In genomic region chr18:57141208-57142129, GRCh38 we compare ENCODE assay signal across 17 cellular contexts. TPM values are rescaled to one million over a fixed set of nuclear protein-coding genes. Genes with fewer than 3 reads are reported as not detected.
DNase-seq lines count a peak whose midpoint lies in the region; ATAC-seq and TF ChIP-seq lines count a peak whose summit lies in the region.
"Had no signal": no experiment of that assay in that cellular context is flagged by ENCODE, and none has a peak within 500 bp of the region (broad histone marks: within the 10 kb centered on the region; RNA-seq: fewer than 3 reads in every experiment).

No MANE protein-coding gene starts in this region.

- H3K4me3 ChIP-seq in mucosa of descending colon (no peak overlapping the region), brain microvascular endothelial cell (ENCODE audit: low read depth, low read length) (no peak overlapping the region)
- H3K4me3 ChIP-seq: neural progenitor cell had no signal

- H3K27ac ChIP-seq in H9 (ENCODE audit: insufficient read length, low read depth, low read length) (no peak overlapping the region), brain microvascular endothelial cell (no peak overlapping the region)
- H3K27ac ChIP-seq: neural progenitor cell had no signal

- no peak overlapping the region for H3K4me2 ChIP-seq in H9 (ENCODE audit: insufficient read depth, insufficient read length, low read length)
- H3K4me2 ChIP-seq: neural progenitor cell had no signal

- WGBS in H9 (ENCODE audit: extremely low coverage, insufficient read length, low lambda C conversion rate), result no CpG with 5 or more reads among the region's 10 CpGs

- H3K4me1 ChIP-seq in mucosa of descending colon (ENCODE audit: low read depth), result peaks cover 7% of the 10 kb centered on the region
- no peaks in the 10 kb centered on the region for H3K4me1 ChIP-seq in H9 (ENCODE audit: insufficient read depth, low read length)
- H3K4me1 ChIP-seq: BE2C had no signal

- TF ChIP-seq CTCF in WTC11 (IDR thresholded peaks at IDR 0.05) (no peak), mucosa of descending colon (IDR thresholded peaks at IDR 0.05) (no peak), H9 (conservative IDR thresholded peaks at IDR 0.05) (no peak), brain microvascular endothelial cell (IDR thresholded peaks at IDR 0.05; ENCODE audit: low read depth, low read length, missing control alignments) (no peak)

- H2AFZ ChIP-seq in H9 (ENCODE audit: low read length), result no peak overlapping the region
- H2AFZ ChIP-seq: neural progenitor cell had no signal

- no peak overlapping the region for H3K27ac Mint-ChIP-seq in WTC11
- H3K27ac Mint-ChIP-seq in H9, result no peak overlapping the region
- H3K27ac Mint-ChIP-seq: effector memory CD8-positive, alpha-beta T cell; neural progenitor cell had no signal

- H4K20me1 ChIP-seq in H9 (ENCODE audit: control insufficient read depth, insufficient read depth, insufficient read length), result no peaks in the 10 kb centered on the region

- CTCF ChIA-PET in WTC11 (lab: Charles Lee), result interaction anchor here (0.7 kb wide), 1 partner anchor 30 kb away, joined by 3 read pairs; no protein-coding TSS in a partner anchor

- H3K36me3 ChIP-seq in mucosa of descending colon (ENCODE audit: low read depth) (no peaks in the 10 kb centered on the region), brain microvascular endothelial cell (replicated peaks) (no peaks in the 10 kb centered on the region)
- H3K36me3 ChIP-seq: BE2C, neural progenitor cell had no signal

- H3K9ac ChIP-seq in H9 (ENCODE audit: extremely low read depth, insufficient read length, low read length), result no peak overlapping the region
- H3K9ac ChIP-seq: neural progenitor cell had no signal

- no peak overlapping the region for H2BK5ac ChIP-seq in H9 (ENCODE audit: insufficient read length, low read length)

- no peak overlapping the region for H4K8ac ChIP-seq in H9 (replicated peaks; ENCODE audit: insufficient read length, low read depth, low read length)

- POLR2A ChIA-PET in WTC11 (lab: Charles Lee), result no interaction called here

- H2BK20ac ChIP-seq in H9 (ENCODE audit: low read depth, low read length, poor library complexity, severe bottlenecking), result no peak overlapping the region

- in situ Hi-C loops in brain microvascular endothelial cell (cut with HindIII; ENCODE audit: low pct_ligation_motif_present, low sequenced_read_pairs), result no loop called here

- no peak overlapping the region for H3K23ac ChIP-seq in H9 (ENCODE audit: insufficient read length, low read depth, low read length)

- H2AK5ac ChIP-seq in H9 (ENCODE audit: insufficient read length, low read length), result no peak overlapping the region

- peaks cover 3% of the 10 kb centered on the region; the same call in 1 of the 2 replicates for H3K27me3 Mint-ChIP-seq in WTC11 (ENCODE audit: low read depth)
- peaks cover 1% of the 10 kb centered on the region for H3K27me3 Mint-ChIP-seq in H9 (ENCODE audit: low read depth)

- ATAC-seq in WTC11, result no peak
- peak; percentile 97 for ATAC-seq in mucosa of descending colon
- no peak for ATAC-seq in HG03342 (IDR thresholded peaks at IDR 0.05; ENCODE audit: unreplicated experiment)
- ATAC-seq: effector memory CD8-positive, alpha-beta T cell; Right ventricle myocardium inferior had no signal

- H3K9me3 Mint-ChIP-seq in WTC11, result peaks cover 20% of the 10 kb centered on the region
- peaks cover 0 to 4% of the 10 kb centered on the region in 2 experiments; a peak in 2 of 5 replicates for H3K9me3 Mint-ChIP-seq in H9
- H3K9me3 Mint-ChIP-seq: effector memory CD8-positive, alpha-beta T cell had no signal

- no peak overlapping the region for H3T11ph ChIP-seq in H9 (ENCODE audit: low read length)

- no peak overlapping the region for H2BK12ac ChIP-seq in H9 (ENCODE audit: insufficient read length, low read depth, low read length)

- H3K56ac ChIP-seq in H9 (ENCODE audit: insufficient read length, low read depth, low read length), result no peak overlapping the region

- DNase-seq in HT-29 (ENCODE audit: low spot score), result peak; percentile 60
- DNase-seq in NCI-H345 treated with DMSO at 0.1 percent for 48 hours (lab: John Stamatoyannopoulos, UW; ENCODE audit: unreplicated experiment), result peak; percentile 36
- no peak for DNase-seq in WTC11 (ENCODE audit: low spot score)
- peak; percentile 72 to 81 (median 77) for DNase-seq in mucosa of descending colon
- DNase-seq in H9, result no peak
- no peak for DNase-seq in activated CD8-positive, alpha-beta memory T cell treated with anti-CD3 and anti-CD28 coated beads, Interleukin-2, amount 50 U/mL, for 4 hours
- no peak for DNase-seq in brain microvascular endothelial cell
- DNase-seq: activated CD4-positive, alpha-beta T cell treated with anti-CD3 and anti-CD28 coated beads, Interleukin-2, amount 50 U/mL, for 48 hours; activated effector memory CD4-positive, alpha-beta T cell treated with anti-CD3 and anti-CD28 coated beads, Interleukin-2, amount 50 U/mL, for 16 hours; BE2C; effector memory CD8-positive, alpha-beta T cell; KG1; T-helper 9 cell had no signal

- no peak overlapping the region for H3K4ac ChIP-seq in H9 (ENCODE audit: low read depth, low read length)

- intact Hi-C loops in mucosa of descending colon (cut with DNase I, micrococcal nuclease), result no loop called here

- no peak overlapping the region for H3K14ac ChIP-seq in H9 (ENCODE audit: insufficient read depth, low read length)

- no peak overlapping the region for H4K5ac ChIP-seq in H9 (ENCODE audit: insufficient read length, low read depth, low read length)

- H3K23me2 ChIP-seq in H9 (ENCODE audit: insufficient read length, low read depth, low read length, poor library complexity, severe bottlenecking), result no peaks in the 10 kb centered on the region

- H3K4me3 Mint-ChIP-seq in WTC11 (no peak overlapping the region), H9 (no peak overlapping the region)
- H3K4me3 Mint-ChIP-seq: effector memory CD8-positive, alpha-beta T cell; neural progenitor cell had no signal

- no peak overlapping the region for H2BK120ac ChIP-seq in H9 (ENCODE audit: low read depth, low read length, poor library complexity, severe bottlenecking)

- H3K79me1 ChIP-seq in H9 (ENCODE audit: insufficient read depth, low read depth, low read length, poor library complexity, severe bottlenecking), result no peaks in the 10 kb centered on the region

- H3K27me3 ChIP-seq in H9 (ENCODE audit: insufficient read depth, low read length) (no peaks in the 10 kb centered on the region), brain microvascular endothelial cell (replicated peaks) (no peaks in the 10 kb centered on the region)
- H3K27me3 ChIP-seq: BE2C, neural progenitor cell had no signal

- H4K91ac ChIP-seq in H9 (ENCODE audit: insufficient read length, low read depth, low read length), result no peak overlapping the region

- H3K79me2 ChIP-seq in H9 (ENCODE audit: insufficient read depth, low read length), result no peaks in the 10 kb centered on the region

- H3K4me1 Mint-ChIP-seq in WTC11 (peaks cover under 1% of the 10 kb centered on the region; the same call in 1 of the 2 replicates), H9 (peaks cover under 1 to 1% of the 10 kb centered on the region in 2 experiments; a peak in 3 of 4 replicates)
- H3K4me1 Mint-ChIP-seq: neural progenitor cell had no signal

- H3K18ac ChIP-seq in H9 (ENCODE audit: insufficient read length, low read depth, low read length), result no peak overlapping the region

- no peak overlapping the region for H2BK15ac ChIP-seq in H9 (ENCODE audit: low read depth, low read length)

- no peaks in the 10 kb centered on the region for H3K9me3 ChIP-seq in mucosa of descending colon
- H3K9me3 ChIP-seq in H9 (ENCODE audit: control insufficient read depth, low read depth, low read length), result no peaks in the 10 kb centered on the region
- H3K9me3 ChIP-seq: BE2C had no signal

- H3K36me3 Mint-ChIP-seq in WTC11 (no peaks in the 10 kb centered on the region; the same call in 1 of the 2 replicates), H9 (ENCODE audit: insufficient read depth in 1 of 3, low read depth in 3 of 3) (no peaks in the 10 kb centered on the region; a peak in 1 of 7 replicates)
- H3K36me3 Mint-ChIP-seq: neural progenitor cell had no signal

TF ChIP-seq in WTC11, 78 proteins besides CTCF, POLR2A, EP300 and RAD21:
- TF ChIP-seq ZNF512 (CRISPR knock-in tag; IDR thresholded peaks at IDR 0.05; ENCODE audit: borderline replicate concordance), result no peak
- no peak for TF ChIP-seq NR1H2 (CRISPR knock-in tag; IDR thresholded peaks at IDR 0.05)
- TF ChIP-seq SP1 (CRISPR knock-in tag; conservative IDR thresholded peaks at IDR 0.05), result no peak
- no peak for TF ChIP-seq ZNF138 (CRISPR knock-in tag; conservative IDR thresholded peaks at IDR 0.05)
- no peak for TF ChIP-seq TEAD1 (CRISPR knock-in tag; IDR thresholded peaks at IDR 0.05)
- no peak for TF ChIP-seq ZMAT4 (CRISPR knock-in tag; IDR thresholded peaks at IDR 0.05)
- TF ChIP-seq GABPB1 (CRISPR knock-in tag; IDR thresholded peaks at IDR 0.05), result peak; percentile 99

RNA-seq across cellular contexts. Expression of gene BOD1L2, which starts 5.4 kb away (rescaled TPM):
- not detected in 2 replicates for total RNA-seq in HT-29 (2014; rRNA removed; shearing (Covaris generic))
- total RNA-seq in WTC11 (2021), result not detected in 3 replicates
- not detected for total RNA-seq in mucosa of descending colon
- not detected in 2 replicates for total RNA-seq in H9 (2021)
- total RNA-seq: lower leg skin, Right ventricle myocardium inferior had no signal

Comparison
In these comparisons a context has a peak if more than half of its experiments do, and no peak if none do; other contexts are left out.
1. DNase-seq: peak in HT-29 (single experiment), NCI-H345 treated with DMSO at 0.1 percent for 48 hours (single experiment) and mucosa of descending colon (3 of 3); none in WTC11 (single experiment), H9 (single experiment), activated CD8-positive, alpha-beta memory T cell treated with anti-CD3 and anti-CD28 coated beads, Interleukin-2, amount 50 U/mL, for 4 hours (single experiment) and brain microvascular endothelial cell (single experiment).